10 cellular contexts compared by ENCODE assay signal in genomic region chr4:150126201-150126879, GRCh38. TPM values are rescaled to one million over a fixed set of nuclear protein-coding genes. Genes with fewer than 3 reads are reported as not detected.
DNase-seq lines count a peak whose midpoint lies in the region; ATAC-seq and TF ChIP-seq lines count a peak whose summit lies in the region.
"Had no signal": no experiment of that assay in that cellular context is flagged by ENCODE, and none has a peak within 500 bp of the region (broad histone marks: within the 10 kb centered on the region; RNA-seq: fewer than 3 reads in every experiment).

No MANE protein-coding gene starts in this region.

- peaks cover 12% of the 10 kb centered on the region for H3K27me3 Mint-ChIP-seq in CD4-positive, alpha-beta T cell

- POLR2A ChIA-PET in CD4-positive, alpha-beta T cell (lab: Charles Lee), result no interaction called here

- no peaks in the 10 kb centered on the region for H3K9me3 Mint-ChIP-seq in CD4-positive, alpha-beta T cell

- CTCF ChIA-PET in CD4-positive, alpha-beta T cell (lab: Charles Lee), result interaction anchor here (1.4 kb wide), 1 partner anchor 11 kb away, joined by 3 read pairs; no protein-coding TSS in a partner anchor

- H3K27ac Mint-ChIP-seq in CD4-positive, alpha-beta T cell, result no peak overlapping the region
- H3K27ac Mint-ChIP-seq: activated CD4-positive, alpha-beta T cell treated with anti-CD3 and anti-CD28 coated beads, Interleukin-2, amount 10 ng/mL, durations not matched to agents 7 days and 5 days had no signal

- intact Hi-C loops in CD4-positive, alpha-beta T cell (cut with DNase I, micrococcal nuclease), result no loop called here

- ATAC-seq in GM18867 (IDR thresholded peaks at IDR 0.05; ENCODE audit: unreplicated experiment) (peak; percentile 29), HG03342 (IDR thresholded peaks at IDR 0.05; ENCODE audit: unreplicated experiment) (peak; percentile 6)
- no peak for ATAC-seq in CD4-positive, alpha-beta T cell (ENCODE audit: poor library complexity)

- no peak for TF ChIP-seq CTCF in CD4-positive, alpha-beta T cell (IDR thresholded peaks at IDR 0.05)

- H3K9me3 ChIP-seq in CD4-positive, alpha-beta T cell (ENCODE audit: control insufficient read depth, low read length), result no peaks in the 10 kb centered on the region

- H3K4me3 Mint-ChIP-seq in CD4-positive, alpha-beta T cell, result no peak overlapping the region
- H3K4me3 Mint-ChIP-seq: activated CD4-positive, alpha-beta T cell treated with anti-CD3 and anti-CD28 coated beads, Interleukin-2, amount 10 ng/mL, durations not matched to agents 7 days and 5 days had no signal

- H3K27me3 ChIP-seq in CD4-positive, alpha-beta T cell (ENCODE audit: control insufficient read depth, insufficient read depth, low read length), result no peaks in the 10 kb centered on the region
- H3K27me3 ChIP-seq: tibial nerve had no signal

- no peaks in the 10 kb centered on the region for H3K4me1 Mint-ChIP-seq in CD4-positive, alpha-beta T cell (ENCODE audit: low read depth)
- H3K4me1 Mint-ChIP-seq: activated CD4-positive, alpha-beta T cell treated with anti-CD3 and anti-CD28 coated beads, Interleukin-2, amount 10 ng/mL, durations not matched to agents 7 days and 5 days had no signal

- H3K36me3 Mint-ChIP-seq in CD4-positive, alpha-beta T cell (ENCODE audit: low read depth), result no peaks in the 10 kb centered on the region

- DNase-seq in SKM-1 (lab: John Stamatoyannopoulos, UW; ENCODE audit: unreplicated experiment) (peak; percentile 66), myocyte (ENCODE audit: low read depth) (peak; percentile 81), NCI-H524 treated with DMSO at 0.1 percent for 48 hours (lab: John Stamatoyannopoulos, UW) (no peak), NCI-H2227 (lab: John Stamatoyannopoulos, UW; ENCODE audit: unreplicated experiment) (no peak)
- no peak for DNase-seq in CD4-positive, alpha-beta T cell
- DNase-seq in activated CD8-positive, alpha-beta memory T cell treated with anti-CD3 and anti-CD28 coated beads, Interleukin-2, amount 50 U/mL, for 4 hours, result no peak
- DNase-seq: activated CD4-positive, alpha-beta T cell treated with anti-CD3 and anti-CD28 coated beads, Interleukin-2, amount 10 ng/mL, durations not matched to agents 7 days and 5 days had no signal

- no peak overlapping the region for H3K27ac ChIP-seq in CD4-positive, alpha-beta T cell (ENCODE audit: low read depth, low read length)
- H3K27ac ChIP-seq: tibial nerve had no signal

RNA-seq across cellular contexts. Expression of gene DCLK2, which starts 48.1 kb away (rescaled TPM):
- 15.4 and 21.5 TPM in 2 replicates for total RNA-seq in myocyte
- polyA plus RNA-seq in myocyte (2012), result 36.3 TPM
- total RNA-seq in CD4-positive, alpha-beta T cell, result not detected
- total RNA-seq: activated CD4-positive, alpha-beta T cell treated with anti-CD3 and anti-CD28 coated beads, Interleukin-2, amount 10 ng/mL, durations not matched to agents 7 days and 5 days had no signal

Comparison
In these comparisons a context has a peak if more than half of its experiments do, and no peak if none do; other contexts are left out.
1. DNase-seq: peak in SKM-1 (single experiment) and myocyte (single experiment); none in CD4-positive, alpha-beta T cell (0 of 10), activated CD8-positive, alpha-beta memory T cell treated with anti-CD3 and anti-CD28 coated beads, Interleukin-2, amount 50 U/mL, for 4 hours (single experiment), NCI-H524 treated with DMSO at 0.1 percent for 48 hours (single experiment) and NCI-H2227 (single experiment).
2. RNA of gene DCLK2, which starts 48.1 kb away (total RNA-seq): 15.4 to 21.5 TPM in myocyte; not detected in CD4-positive, alpha-beta T cell; every median in the first group is over 10 times any median in the second.